ENCODE assay signal across 18 cellular contexts in genomic region chr3:96483781-96484180, GRCh38.
A peak's percentile ranks its signal among the peaks of the same experiment; 100 is the strongest.
DNase-seq lines count a peak whose midpoint lies in the region; ATAC-seq and TF ChIP-seq lines count a peak whose summit lies in the region.
"Had no signal": no experiment of that assay in that cellular context is flagged by ENCODE, and none has a peak within 500 bp of the region (broad histone marks: within the 10 kb centered on the region; RNA-seq: fewer than 3 reads in every experiment).

No MANE protein-coding gene starts in this region.

- H3K4me2 ChIP-seq in PC-3 (ENCODE audit: low read length) (peak overlapping the region; percentile 64), smooth muscle cell (no peak overlapping the region)
- H3K4me2 ChIP-seq: BLaER1 had no signal

- H3K36me3 ChIP-seq in PC-3 (ENCODE audit: low read depth, low read length) = no peaks in the 10 kb centered on the region
- no peaks in the 10 kb centered on the region for H3K36me3 ChIP-seq in smooth muscle cell (ENCODE audit: low read depth)
- no peaks in the 10 kb centered on the region for H3K36me3 ChIP-seq in Caco-2 (ENCODE audit: control insufficient read depth, insufficient read depth, low read length)
- H3K36me3 ChIP-seq: BLaER1 had no signal

- H3K4me1 ChIP-seq in PC-3 (ENCODE audit: insufficient read depth, low read length) = peaks cover 18% of the 10 kb centered on the region
- no peaks in the 10 kb centered on the region for H3K4me1 ChIP-seq in smooth muscle cell (ENCODE audit: low read depth)
- H3K4me1 ChIP-seq in Caco-2 = no peaks in the 10 kb centered on the region
- H3K4me1 ChIP-seq: BLaER1 had no signal

- ATAC-seq in PC-3 = peak; percentile 70
- ATAC-seq in activated T-helper 17 cell treated with anti-CD3 and anti-CD28 coated beads, Interleukin-2, amount 50 U/mL, for 72 hours (replicated peaks) = no peak
- ATAC-seq: HepG2 had no signal

- no peaks in the 10 kb centered on the region for H3K27me3 Mint-ChIP-seq in activated T-helper 17 cell treated with anti-CD3 and anti-CD28 coated beads, Interleukin-2, amount 50 U/mL, for 72 hours
- H3K27me3 Mint-ChIP-seq in Caco-2 (ENCODE audit: insufficient read depth, unreplicated experiment) = no peaks in the 10 kb centered on the region
- H3K27me3 Mint-ChIP-seq: CD4-positive, alpha-beta memory T cell; IgD-negative memory B cell had no signal

- H3K9ac ChIP-seq in PC-3 (ENCODE audit: low read length) (peak overlapping the region; percentile 66), smooth muscle cell (ENCODE audit: low read depth) (no peak overlapping the region)
- H3K9ac ChIP-seq: BLaER1 had no signal

- no peaks in the 10 kb centered on the region for H3K9me2 ChIP-seq in PC-3 (replicated peaks; ENCODE audit: low read length)

- TF ChIP-seq CTCF in PC-3 (conservative IDR thresholded peaks at IDR 0.05; ENCODE audit: low read depth, low read length) (no peak), smooth muscle cell (IDR thresholded peaks at IDR 0.05; ENCODE audit: borderline replicate concordance, insufficient read depth, poor library complexity, severe bottlenecking) (no peak), Caco-2 (IDR thresholded peaks at IDR 0.05; ENCODE audit: insufficient read depth in 1 of 2, low read depth in 1 of 2, low read length in 1 of 2, severe bottlenecking in 1 of 2, unreplicated experiment in 1 of 2) (no peak)

- H3F3A ChIP-seq in PC-3 (ENCODE audit: low read length, unreplicated experiment) (no peaks in the 10 kb centered on the region), smooth muscle cell (ENCODE audit: low read depth) (no peaks in the 10 kb centered on the region)

- H3K27ac Mint-ChIP-seq in activated T-helper 17 cell treated with anti-CD3 and anti-CD28 coated beads, Interleukin-2, amount 50 U/mL, for 72 hours = no peak overlapping the region
- no peak overlapping the region for H3K27ac Mint-ChIP-seq in Caco-2 (ENCODE audit: unreplicated experiment)
- H3K27ac Mint-ChIP-seq: CD14-positive monocyte; CD4-positive, alpha-beta memory T cell; H9; IgD-negative memory B cell had no signal

- POLR2A ChIA-PET in HEK293T (lab: Yijun Ruan, JAX) = no interaction called here
- POLR2A ChIA-PET in PC-3 (lab: Charles Lee; ENCODE audit: unreplicated experiment) = interaction anchor here (0.6 kb wide), 1 partner anchor 149 kb away, joined by 5 read pairs; no protein-coding TSS in a partner anchor
- POLR2A ChIA-PET in Caco-2 (lab: Charles Lee) = no interaction called here

- H2AFZ ChIP-seq in PC-3 (ENCODE audit: low read length) (no peak overlapping the region), smooth muscle cell (ENCODE audit: low read depth) (no peak overlapping the region)

- H4K20me1 ChIP-seq in PC-3 (ENCODE audit: low read length) (no peaks in the 10 kb centered on the region), smooth muscle cell (ENCODE audit: low read depth) (no peaks in the 10 kb centered on the region)
- H4K20me1 ChIP-seq: BLaER1 had no signal

- peaks cover 10% of the 10 kb centered on the region for H3K9me3 Mint-ChIP-seq in activated T-helper 17 cell treated with anti-CD3 and anti-CD28 coated beads, Interleukin-2, amount 50 U/mL, for 72 hours
- no peaks in the 10 kb centered on the region for H3K9me3 Mint-ChIP-seq in Caco-2 (ENCODE audit: unreplicated experiment)

- no peaks in the 10 kb centered on the region for H3K4me1 Mint-ChIP-seq in activated T-helper 17 cell treated with anti-CD3 and anti-CD28 coated beads, Interleukin-2, amount 50 U/mL, for 72 hours
- no peaks in the 10 kb centered on the region for H3K4me1 Mint-ChIP-seq in Caco-2 (ENCODE audit: low read depth, unreplicated experiment)
- H3K4me1 Mint-ChIP-seq: CD14-positive monocyte; CD4-positive, alpha-beta memory T cell; H9; IgD-negative memory B cell had no signal

- intact Hi-C loops in PC-3 (cut with micrococcal nuclease) (loop anchor here (5.0 to 10.0 kb wide), 4 partner anchors 111 to 224 kb away; no protein-coding TSS in a partner anchor), Caco-2 (cut with micrococcal nuclease; ENCODE audit: unreplicated experiment) (no loop called here)

- H3K4me3 Mint-ChIP-seq in activated T-helper 17 cell treated with anti-CD3 and anti-CD28 coated beads, Interleukin-2, amount 50 U/mL, for 72 hours = no peak overlapping the region
- no peak overlapping the region for H3K4me3 Mint-ChIP-seq in Caco-2 (ENCODE audit: unreplicated experiment)
- H3K4me3 Mint-ChIP-seq: CD14-positive monocyte; CD4-positive, alpha-beta memory T cell; H9; IgD-negative memory B cell had no signal

- peaks cover 6% of the 10 kb centered on the region; the same call in 1 of the 2 replicates for H3K9me3 ChIP-seq in PC-3 (ENCODE audit: low read length)
- H3K9me3 ChIP-seq in smooth muscle cell (replicated peaks; ENCODE audit: low read depth) = no peaks in the 10 kb centered on the region
- H3K9me3 ChIP-seq in Caco-2 = no peaks in the 10 kb centered on the region
- H3K9me3 ChIP-seq: BLaER1 had no signal

- CTCF ChIA-PET in HEK293T (lab: Yijun Ruan, JAX) = no interaction called here
- CTCF ChIA-PET in PC-3 (lab: Charles Lee) = interaction anchor here (1.1 kb wide), 1 partner anchor 330 kb away, joined by 4 read pairs; no protein-coding TSS in a partner anchor
- CTCF ChIA-PET in Caco-2 (lab: Charles Lee) = no interaction called here

- no peaks in the 10 kb centered on the region for H3K79me2 ChIP-seq in PC-3 (ENCODE audit: low read length)
- no peaks in the 10 kb centered on the region for H3K79me2 ChIP-seq in smooth muscle cell (ENCODE audit: low read depth)

- no peak overlapping the region for H3K4me3 ChIP-seq in PC-3 (ENCODE audit: low read length)
- H3K4me3 ChIP-seq in smooth muscle cell = no peak overlapping the region
- no peak overlapping the region for H3K4me3 ChIP-seq in Caco-2 (ENCODE audit: low read depth, low read length)
- H3K4me3 ChIP-seq: BLaER1 had no signal

- H3K36me3 Mint-ChIP-seq in activated T-helper 17 cell treated with anti-CD3 and anti-CD28 coated beads, Interleukin-2, amount 50 U/mL, for 72 hours (ENCODE audit: low read depth) = no peaks in the 10 kb centered on the region
- no peaks in the 10 kb centered on the region for H3K36me3 Mint-ChIP-seq in Caco-2 (ENCODE audit: insufficient read depth, unreplicated experiment)
- H3K36me3 Mint-ChIP-seq: CD14-positive monocyte; CD4-positive, alpha-beta memory T cell; IgD-negative memory B cell had no signal

- BruUV-seq in PC-3 (replicated peaks; lab: Mats Ljungman, UMichigan) (no TSS peak), Caco-2 (replicated peaks; lab: Mats Ljungman, UMichigan) (no TSS peak)

- H3K27me3 ChIP-seq in PC-3 (ENCODE audit: low read length) (no peaks in the 10 kb centered on the region), smooth muscle cell (ENCODE audit: low read depth) (no peaks in the 10 kb centered on the region), Caco-2 (replicated peaks; ENCODE audit: control insufficient read depth, insufficient read depth, low read length) (no peaks in the 10 kb centered on the region)
- H3K27me3 ChIP-seq: BLaER1 had no signal

- DNase-seq in HEK293T (ENCODE audit: extremely low spot score) = no peak
- peak; percentile 62 for DNase-seq in PC-3
- DNase-seq in epithelial cell of prostate (ENCODE audit: low read depth, low spot score) = no peak
- no peak for DNase-seq in smooth muscle cell (lab: John Stamatoyannopoulos, UW; ENCODE audit: unreplicated experiment)
- DNase-seq in NCI-H345 treated with DMSO at 0.1 percent for 48 hours (lab: John Stamatoyannopoulos, UW; ENCODE audit: unreplicated experiment) = no peak
- no peak for DNase-seq in Caco-2
- DNase-seq: Calu3; CD4-positive, alpha-beta memory T cell; DMS53; DND-41; EL; H9; KBM-7 had no signal

- H3K27ac ChIP-seq in PC-3 (ENCODE audit: low read length) (peak overlapping the region; percentile 92), epithelial cell of prostate (peak overlapping the region; percentile 56), smooth muscle cell (ENCODE audit: low read depth) (peak overlapping the region; percentile 5)
- H3K27ac ChIP-seq: BLaER1 had no signal

TF ChIP-seq in HEK293T, 16 proteins besides CTCF, POLR2A, EP300 and RAD21:
- TF ChIP-seq FOXK2 (IDR thresholded peaks at IDR 0.05) (no peak), TARDBP (IDR thresholded peaks at IDR 0.05) (no peak), L3MBTL2 (conservative IDR thresholded peaks at IDR 0.05) (no peak), ZNF384 (IDR thresholded peaks at IDR 0.05) (no peak), HDGF (IDR thresholded peaks at IDR 0.05; ENCODE audit: borderline replicate concordance) (no peak), PKNOX1 (IDR thresholded peaks at IDR 0.05) (peak; percentile 55)

Comparison
In these comparisons a context has a peak if more than half of its experiments do, and no peak if none do; other contexts are left out.
1. H3K27ac ChIP-seq: peak in every context shown above with its lines; median percentile 92 in PC-3; 56 in epithelial cell of prostate; 5 in smooth muscle cell.